ENCODE assay signal across 8 cellular contexts in the genomic region with DNA sequence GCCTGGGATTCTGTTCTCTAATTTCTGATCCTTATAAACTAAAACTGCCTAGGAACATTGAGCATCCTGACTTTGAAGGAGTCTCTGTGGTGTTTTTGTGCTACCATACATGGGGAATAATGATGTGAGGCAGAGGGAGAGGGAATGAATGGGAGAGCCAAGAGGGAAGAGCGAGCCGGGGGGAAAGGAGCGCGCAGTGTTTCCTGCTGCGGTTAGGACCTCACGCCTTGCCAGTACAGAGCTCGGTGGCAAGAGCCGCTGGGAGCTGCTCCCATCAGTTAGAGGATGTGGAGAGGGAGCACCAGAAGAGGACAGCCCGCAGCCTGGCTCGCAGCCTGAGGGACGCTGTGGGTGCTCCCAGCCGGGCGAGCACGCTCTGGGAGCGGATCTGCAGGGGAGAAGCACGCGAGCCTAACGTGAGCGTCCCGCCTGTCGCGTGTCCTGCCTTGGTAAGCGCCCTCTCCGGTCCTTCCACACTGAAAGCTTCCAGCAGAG.
DNase-seq lines count a peak whose midpoint lies in the region; ATAC-seq, FAIRE-seq and TF ChIP-seq lines count a peak whose summit lies in the region.

No MANE protein-coding gene starts in this region.

- H3K79me2 ChIP-seq in KMS-11 (ENCODE audit: insufficient read depth, low read depth) (no peaks in the 10 kb centered on the region), GM12878 (ENCODE audit: control insufficient read depth, insufficient read depth, low read length) (peaks cover 38% of the 10 kb centered on the region)

- no peak for TF ChIP-seq EP300 in GM12878 (IDR thresholded peaks at IDR 0.05; ENCODE audit: borderline replicate concordance in 1 of 2, control insufficient read depth in 1 of 2, low read depth in 2 of 2, low read length in 2 of 2)

- no peak for TF ChIP-seq RAD21 in GM12878 (IDR thresholded peaks at IDR 0.05; ENCODE audit: insufficient read depth, low read depth, low read length)

- TF ChIP-seq POLR2A in GM12878 (IDR thresholded peaks at IDR 0.05; ENCODE audit: low read depth, low read length) (no peak), spleen (IDR thresholded peaks at IDR 0.05) (no peak)

- H3K4me1 ChIP-seq in BLaER1: peaks cover 70% of the 10 kb centered on the region
- peaks cover 52% of the 10 kb centered on the region for H3K4me1 ChIP-seq in KMS-11 (ENCODE audit: low read depth, poor library complexity, severe bottlenecking)
- peaks cover 75% of the 10 kb centered on the region for H3K4me1 ChIP-seq in GM12878 (ENCODE audit: control insufficient read depth, insufficient read depth, low read length)
- H3K4me1 ChIP-seq in spleen: peaks cover 30 to 88% (median 79%) of the 10 kb centered on the region in 6 donors

- DNase-seq in GM12878 (ENCODE audit: low read depth, low spot score) (no peak), spleen (peak; percentile 80)
- DNase-seq in stimulated activated CD4-positive, alpha-beta T cell treated with anti-CD3 and anti-CD28 coated beads, Interleukin-1b, Interleukin-23, amount 100 ng/mL, for 48 hours: no peak
- no peak for DNase-seq in stimulated activated CD4-positive, alpha-beta T cell treated with anti-CD3 and anti-CD28 coated beads, Interleukin-4, amount 100 ng/mL, for 4 hours

- RAD21 ChIA-PET in GM12878 (lab: Charles Lee; ENCODE audit: unreplicated experiment): interaction anchor here (0.7 to 8.4 kb wide), 10 partner anchors 11 to 396 kb away, joined by 3 to 337 read pairs (median 32); no protein-coding TSS in a partner anchor

- BruUV-seq in GM12878 (replicated peaks; lab: Mats Ljungman, UMichigan): TSS peak; percentile 92

- peak overlapping the region; percentile 58 for H2AFZ ChIP-seq in KMS-11 (ENCODE audit: low read depth)
- H2AFZ ChIP-seq in GM12878 (ENCODE audit: control insufficient read depth, low read depth, low read length): peak overlapping the region; percentile 32

- POLR2A ChIA-PET in GM12878 (lab: Charles Lee): interaction anchor here (1.1 to 10.9 kb wide), 9 partner anchors 11 to 333 kb away, joined by 3 to 175 read pairs (median 9); no protein-coding TSS in a partner anchor

- peak overlapping the region; percentile 91 for H3K27ac ChIP-seq in BLaER1
- peak overlapping the region; percentile 84 for H3K27ac ChIP-seq in KMS-11
- peak overlapping the region; percentile 84 for H3K27ac ChIP-seq in GM12878 (ENCODE audit: control insufficient read depth, insufficient read depth)
- H3K27ac ChIP-seq in spleen: peak overlapping the region in 3 of 8 donors; percentile 30 to 63 (median 54)

- peaks cover 18% of the 10 kb centered on the region for H4K20me1 ChIP-seq in BLaER1
- H4K20me1 ChIP-seq in KMS-11 (ENCODE audit: insufficient read depth): no peaks in the 10 kb centered on the region
- no peaks in the 10 kb centered on the region for H4K20me1 ChIP-seq in GM12878 (ENCODE audit: control insufficient read depth, insufficient read depth)

- peak overlapping the region; percentile 84 for H3K4me3 ChIP-seq in BLaER1
- H3K4me3 ChIP-seq in KMS-11 (IDR thresholded peaks at IDR 0.05; ENCODE audit: insufficient read depth, low read depth, low read length): no peak overlapping the region
- peak overlapping the region; percentile 73 for H3K4me3 ChIP-seq in GM12878
- H3K4me3 ChIP-seq in iPS-18c (ENCODE audit: insufficient read depth, low read depth, low read length): peak overlapping the region; percentile 29
- peak overlapping the region in 7 of 8 donors; percentile 10 to 61 (median 27) for H3K4me3 ChIP-seq in spleen

- H3K9ac ChIP-seq in BLaER1 (peak overlapping the region; percentile 81), KMS-11 (peak overlapping the region; percentile 76), GM12878 (ENCODE audit: control insufficient read depth, insufficient read depth, low read length) (peak overlapping the region; percentile 74)

- H3K36me3 ChIP-seq in BLaER1 (peaks cover 4% of the 10 kb centered on the region), KMS-11 (ENCODE audit: insufficient read depth) (no peaks in the 10 kb centered on the region), GM12878 (ENCODE audit: control insufficient read depth in 2 of 2, insufficient read depth in 2 of 2, low read length in 1 of 2) (no peaks in the 10 kb centered on the region), spleen (no peaks in the 10 kb centered on the region)

- CTCF ChIA-PET in GM12878 (lab: Yijun Ruan, JAX): interaction anchor here (1.5 to 13.5 kb wide), 7 partner anchors 17 to 112 kb away, joined by 3 to 235 read pairs (median 31); no protein-coding TSS in a partner anchor

- TF ChIP-seq CTCF in KMS-11 (conservative IDR thresholded peaks at IDR 0.05; ENCODE audit: low read depth, low read length) (no peak), GM12878 (IDR thresholded peaks at IDR 0.05 in 2 of 3, conservative IDR thresholded peaks at IDR 0.05 in 1 of 3; ENCODE audit: control insufficient read depth in 2 of 3, extremely low read depth in 1 of 3, insufficient read depth in 1 of 3, low read depth in 3 of 3, low read length in 3 of 3) (no peak), spleen (IDR thresholded peaks at IDR 0.05 in 8 of 11, conservative IDR thresholded peaks at IDR 0.05 in 3 of 11) (no peak)

- 0% methylated on average over 24 of the region's 24 CpGs for WGBS in GM12878 (ENCODE audit: insufficient coverage, insufficient replicate concordance, low lambda C conversion rate, missing lambda C conversion rate)
- WGBS in spleen, 5 donors: 5 to 14% (median 9%) methylated on average over 23 to 24 of the region's 24 CpGs

- SMC1A ChIA-PET in GM12878 (lab: Charles Lee; ENCODE audit: uncharacterized antibody, unreplicated experiment): interaction anchor here (1.1 to 13.4 kb wide), 7 partner anchors 11 to 52 kb away, joined by 4 to 372 read pairs (median 111); no protein-coding TSS in a partner anchor

- ATAC-seq in GM19397 (IDR thresholded peaks at IDR 0.05; ENCODE audit: unreplicated experiment) (peak; percentile 11), GM12878 (peak; percentile 0)

- intact Hi-C loops in GM12878 (cut with micrococcal nuclease; ENCODE audit: unreplicated experiment) (loop anchor here (1.0 to 2.0 kb wide), 4 partner anchors 27 to 49 kb away; no protein-coding TSS in a partner anchor), spleen (cut with DNase I; ENCODE audit: low total_unique reads) (no loop called here)

- no peak for FAIRE-seq in GM12878 (lab: Jason Lieb, UNC)

- H3K27me3 ChIP-seq in BLaER1 (no peaks in the 10 kb centered on the region), KMS-11 (ENCODE audit: insufficient read depth, low read depth) (no peaks in the 10 kb centered on the region), GM12878 (replicated peaks in 1 of 2; ENCODE audit: control insufficient read depth in 2 of 2, insufficient read depth in 2 of 2, low read length in 1 of 2) (no peaks in the 10 kb centered on the region), spleen (replicated peaks in 1 of 7) (peaks cover 0 to 11% (median 0%) of the 10 kb centered on the region in 7 donors)

- in situ Hi-C loops in GM12878 (cut with MboI): loop anchor here (5.0 kb wide), 1 partner anchor 44 kb away; no protein-coding TSS in a partner anchor

- H3K4me2 ChIP-seq in BLaER1 (peak overlapping the region; percentile 97), KMS-11 (peak overlapping the region; percentile 58), GM12878 (ENCODE audit: control insufficient read depth, insufficient read depth) (peak overlapping the region; percentile 95)

- no peaks in the 10 kb centered on the region for H3K9me3 ChIP-seq in BLaER1
- H3K9me3 ChIP-seq in GM12878 (replicated peaks; ENCODE audit: control insufficient read depth, insufficient read depth, low read length): no peaks in the 10 kb centered on the region
- H3K9me3 ChIP-seq in iPS-18c (ENCODE audit: control insufficient read depth, insufficient read depth, low read length): no peaks in the 10 kb centered on the region
- H3K9me3 ChIP-seq in spleen: peaks cover 0 to 3% (median 0%) of the 10 kb centered on the region in 8 donors

TF ChIP-seq in GM12878, 131 proteins besides CTCF, POLR2A, EP300 and RAD21 (continues in another document):
- TF ChIP-seq RELA (IDR thresholded peaks at IDR 0.05; ENCODE audit: borderline replicate concordance, partially characterized antibody) (no peak), MLLT1 (IDR thresholded peaks at IDR 0.05) (peak; percentile 11; the same call in 1 of the 2 replicates), EED (IDR thresholded peaks at IDR 0.05; ENCODE audit: low read depth) (peak; percentile 67), PAX8 (IDR thresholded peaks at IDR 0.05) (0 out of 2 replicates have a peak, but pooled peaks have one; percentile 7), E4F1 (IDR thresholded peaks at IDR 0.05; ENCODE audit: borderline replicate concordance, partially characterized antibody) (no peak), BMI1 (IDR thresholded peaks at IDR 0.05; ENCODE audit: borderline replicate concordance) (no peak)
